In genomic region chr13:45333251-45333972, GRCh38 we compare ENCODE assay signal across 10 cellular contexts. TPM values are rescaled to one million over a fixed set of nuclear protein-coding genes. Genes with fewer than 3 reads are reported as not detected.
DNase-seq lines count a peak whose midpoint lies in the region; ATAC-seq and TF ChIP-seq lines count a peak whose summit lies in the region.
"Had no signal": no experiment of that assay in that cellular context is flagged by ENCODE, and none has a peak within 500 bp of the region (broad histone marks: within the 10 kb centered on the region; RNA-seq: fewer than 3 reads in every experiment).

No MANE protein-coding gene starts in this region.

- TF ChIP-seq CTCF in HFFc6 (IDR thresholded peaks at IDR 0.05) (no peak), progenitor cell of endocrine pancreas (IDR thresholded peaks at IDR 0.05; ENCODE audit: unreplicated experiment) (no peak)

- no peak for DNase-seq in activated CD4-positive, CD25-positive, alpha-beta regulatory T cell treated with anti-CD3 and anti-CD28 coated beads, Interleukin-2, amount 50 U/mL, for 72 hours
- DNase-seq in HFFc6 (no peak), progenitor cell of endocrine pancreas (ENCODE audit: low spot score, unreplicated experiment) (no peak), glomerular visceral epithelial cell (ENCODE audit: extremely low spot score) (no peak), SHP77 (lab: John Stamatoyannopoulos, UW) (no peak)
- DNase-seq: islet precursor cell, nucleus accumbens had no signal

- H3K27me3 Mint-ChIP-seq in HFFc6 (ENCODE audit: insufficient read depth), result peaks cover 15% of the 10 kb centered on the region
- no peaks in the 10 kb centered on the region for H3K27me3 Mint-ChIP-seq in activated naive CD8-positive, alpha-beta T cell
- H3K27me3 Mint-ChIP-seq in progenitor cell of endocrine pancreas, result no peaks in the 10 kb centered on the region

- no peaks in the 10 kb centered on the region; the same call in 1 of the 2 replicates for H3K9me3 Mint-ChIP-seq in HFFc6
- H3K9me3 Mint-ChIP-seq in activated naive CD8-positive, alpha-beta T cell (ENCODE audit: low read depth), result no peaks in the 10 kb centered on the region
- no peaks in the 10 kb centered on the region for H3K9me3 Mint-ChIP-seq in progenitor cell of endocrine pancreas (ENCODE audit: low read depth)

- ATAC-seq in activated CD4-positive, CD25-positive, alpha-beta regulatory T cell treated with anti-CD3 and anti-CD28 coated beads, Interleukin-2, amount 50 U/mL, for 24 hours, result peak; percentile 22 to 28
- ATAC-seq in GM19452 (IDR thresholded peaks at IDR 0.05; ENCODE audit: unreplicated experiment), result no peak

- peaks cover 100% of the 10 kb centered on the region for H3K4me1 Mint-ChIP-seq in HFFc6 (ENCODE audit: low read depth)
- peaks cover 96% of the 10 kb centered on the region for H3K4me1 Mint-ChIP-seq in activated naive CD8-positive, alpha-beta T cell (ENCODE audit: low read depth)
- peaks cover 4% of the 10 kb centered on the region for H3K4me1 Mint-ChIP-seq in progenitor cell of endocrine pancreas (ENCODE audit: low read depth)

- H3K36me3 Mint-ChIP-seq in HFFc6 (ENCODE audit: low read depth) (peaks cover 43% of the 10 kb centered on the region), progenitor cell of endocrine pancreas (ENCODE audit: insufficient read depth) (peaks cover 21% of the 10 kb centered on the region)
- H3K36me3 Mint-ChIP-seq in activated naive CD8-positive, alpha-beta T cell, result peaks cover 23% of the 10 kb centered on the region

- peak overlapping the region; percentile 56 for H3K27ac Mint-ChIP-seq in HFFc6
- H3K27ac Mint-ChIP-seq in activated naive CD8-positive, alpha-beta T cell, result peak overlapping the region; percentile 31
- peak overlapping the region; percentile 11 for H3K27ac Mint-ChIP-seq in progenitor cell of endocrine pancreas

- H3K4me3 Mint-ChIP-seq in HFFc6 (peak overlapping the region; percentile 50), progenitor cell of endocrine pancreas (ENCODE audit: low read depth) (no peak overlapping the region)
- H3K4me3 Mint-ChIP-seq in activated naive CD8-positive, alpha-beta T cell, result peak overlapping the region; percentile 42

RNA-seq across cellular contexts. Expression of gene TPT1, which starts 7.6 kb away (rescaled TPM):
- total RNA-seq in HFFc6 (2021; fragmentation: NEBNext Ultra II Directional; extraction: Animal tissue kit (Norgen Biotek cat#: 25700)), result 1,000 to 10,000 TPM; 2,421 to 2,688 (median 2,563) TPM
- total RNA-seq in progenitor cell of endocrine pancreas, result 3,243 and 3,333 TPM in 2 replicates
